In genomic region chr12:62848418-62848817, GRCh38 we compare ENCODE assay signal across 10 cellular contexts.
DNase-seq lines count a peak whose midpoint lies in the region; ATAC-seq and TF ChIP-seq lines count a peak whose summit lies in the region.
"Had no signal": no experiment of that assay in that cellular context is flagged by ENCODE, and none has a peak within 500 bp of the region (broad histone marks: within the 10 kb centered on the region; RNA-seq: fewer than 3 reads in every experiment).

No MANE protein-coding gene starts in this region.

- no peak overlapping the region for H3K27ac ChIP-seq in Peyer's patch

- no peak for ATAC-seq in HG02588 (IDR thresholded peaks at IDR 0.05; ENCODE audit: unreplicated experiment)
- ATAC-seq: GM23338 had no signal

- no peaks in the 10 kb centered on the region for H3K36me3 ChIP-seq in Peyer's patch

- no peaks in the 10 kb centered on the region for H3K9me3 ChIP-seq in Peyer's patch

- no peaks in the 10 kb centered on the region for H3K4me1 ChIP-seq in Peyer's patch

- no peaks in the 10 kb centered on the region for H3K27me3 ChIP-seq in Peyer's patch

- H3K4me3 ChIP-seq in GM12865 (ENCODE audit: low read depth, low read length) (no peak overlapping the region), Peyer's patch (no peak overlapping the region)
- H3K4me3 ChIP-seq: GM23338 had no signal

- DNase-seq in AG08396 (ENCODE audit: low spot score) (peak; percentile 70), GM12865 (ENCODE audit: low read depth) (peak; percentile 56), RPMI7951 (ENCODE audit: low read depth) (peak; percentile 71), iris pigment epithelial cell (ENCODE audit: low read depth) (peak; percentile 93), Peyer's patch (no peak), NCI-H2227 treated with DMSO at 0.1 percent for 48 hours (lab: John Stamatoyannopoulos, UW) (no peak), iPS-NIHi11 (ENCODE audit: low spot score) (no peak)
- DNase-seq: stimulated activated naive CD4-positive, alpha-beta T cell had no signal

- TF ChIP-seq CTCF in GM12865 (IDR thresholded peaks at IDR 0.05; ENCODE audit: insufficient read depth, low read depth, low read length, missing control alignments) (no peak), Peyer's patch (IDR thresholded peaks at IDR 0.05) (no peak)

- TF ChIP-seq POLR2A in Peyer's patch (IDR thresholded peaks at IDR 0.05): no peak

Comparison
In these comparisons a context has a peak if more than half of its experiments do, and no peak if none do; other contexts are left out.
1. DNase-seq: peak in AG08396 (single experiment), GM12865 (single experiment), RPMI7951 (single experiment) and iris pigment epithelial cell (single experiment); none in Peyer's patch (0 of 3), NCI-H2227 treated with DMSO at 0.1 percent for 48 hours (single experiment) and iPS-NIHi11 (single experiment).